In the genomic region with DNA sequence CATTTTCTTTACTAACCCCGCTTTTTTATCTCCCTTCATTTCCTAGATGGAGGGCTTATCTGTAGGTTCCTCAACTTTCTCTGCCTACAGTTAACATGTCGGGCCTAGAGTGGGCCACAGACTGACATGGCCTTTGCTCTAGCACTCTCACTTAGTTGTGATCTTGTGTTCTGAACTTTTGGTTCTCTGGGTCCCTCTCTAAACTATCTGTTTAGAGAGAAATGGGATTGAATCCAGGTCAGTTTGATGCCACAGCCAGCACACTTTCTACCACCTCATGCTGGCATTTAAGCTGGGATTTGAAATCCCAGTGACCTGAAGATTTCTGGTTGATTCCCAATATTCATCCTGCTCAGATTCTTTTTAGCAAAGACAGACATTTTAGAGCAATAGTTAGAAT, we compare ENCODE assay signal across 29 cellular contexts.
"Had no signal": no experiment of that assay in that cellular context is flagged by ENCODE, and none has a peak within 500 bp of the region (broad histone marks: within the 10 kb centered on the region; RNA-seq: fewer than 3 reads in every experiment).

No MANE protein-coding gene starts in this region.

- H3K27ac ChIP-seq: esophagus squamous epithelium, heart right ventricle, neural progenitor cell, prostate gland, right atrium auricular region, skin epidermis, spleen, testis, transverse colon, upper lobe of right lung, uterus had no signal

- H3K27me3 ChIP-seq: esophagus squamous epithelium, heart right ventricle, neural progenitor cell, right atrium auricular region, spleen, testis, transverse colon, upper lobe of right lung, uterus had no signal

- H3K4me1 ChIP-seq: esophagus squamous epithelium, neural progenitor cell, prostate gland, right atrium auricular region, spleen, testis, transverse colon, upper lobe of right lung, uterus had no signal

- FAIRE-seq: endometrium, islet of Langerhans had no signal

- H3K9me3 ChIP-seq: esophagus squamous epithelium, mucosa of descending colon, prostate gland, right atrium auricular region, spleen, testis, transverse colon, upper lobe of right lung, uterus had no signal

- ATAC-seq: effector memory CD8-positive, alpha-beta T cell; mucosa of descending colon; natural killer cell treated with Interleukin-12 subunit alpha and Interleukin-12 subunit beta and Interleukin-15 and Interleukin-18, amount 100 ng/mL, for 72 hours; stimulated activated memory B cell treated with anti-CD40 and anti-IgM and Interleukin-4, amounts not matched to agents 10 μg/mL and 1 μg/mL and 100 μg/mL, for 72 hours; stimulated activated naive CD8-positive, alpha-beta T cell treated with anti-CD3 and anti-CD28 coated beads, Interleukin-15, Interleukin-2, amounts not matched to agents 100 U/mL and 50 U/mL, for 24 hours; upper lobe of right lung had no signal

- H2AFZ ChIP-seq: neural progenitor cell had no signal

- DNase-seq: cortex of kidney; effector memory CD8-positive, alpha-beta T cell; erythroblast; esophagus squamous epithelium; foreskin melanocyte; glutamatergic neuron; hippocampal formation; left cardiac atrium; left ventricle myocardium superior; mucosa of descending colon; naive B cell; spleen; stimulated activated CD4-positive, alpha-beta T cell treated with anti-CD3 and anti-CD28 coated beads, Interleukin-4, amount 100 ng/mL, for 4 hours; stimulated activated naive CD8-positive, alpha-beta T cell treated with anti-CD3 and anti-CD28 coated beads, Interleukin-15, Interleukin-2, amounts not matched to agents 100 U/mL and 50 U/mL, for 24 hours; substantia nigra; testis; transverse colon; upper lobe of right lung; uterus had no signal

- H3K36me3 ChIP-seq: esophagus squamous epithelium, heart right ventricle, neural progenitor cell, prostate gland, right atrium auricular region, spleen, transverse colon, upper lobe of right lung, uterus had no signal

- H3K4me2 ChIP-seq: neural progenitor cell had no signal

- H3K4me3 ChIP-seq: esophagus squamous epithelium, heart right ventricle, lung, mucosa of descending colon, neural progenitor cell, prostate gland, right atrium auricular region, skin epidermis, spleen, testis, transverse colon, upper lobe of right lung, uterus had no signal
